9 cellular contexts compared by ENCODE assay signal in genomic region chr1:148749335-148749681, GRCh38. TPM values are rescaled to one million over a fixed set of nuclear protein-coding genes. Genes with fewer than 3 reads are reported as not detected.
DNase-seq lines count a peak whose midpoint lies in the region; ATAC-seq and TF ChIP-seq lines count a peak whose summit lies in the region.
"Not testable (repeated sequence)": the region's sequence is repeated elsewhere in the genome, so short reads cannot be mapped to it uniquely, and the experiment has no call there.
"Had no signal": no experiment of that assay in that cellular context is flagged by ENCODE, and none has a peak within 500 bp of the region (broad histone marks: within the 10 kb centered on the region; RNA-seq: fewer than 3 reads in every experiment).

No MANE protein-coding gene starts in this region.

- in situ Hi-C loops in gastrocnemius medialis (cut with MboI; ENCODE audit: low sequenced_read_pairs in 4 of 4) = not testable (repeated sequence)

- intact Hi-C loops in heart right ventricle (cut with DNase I); gastrocnemius medialis (cut with DNase I; ENCODE audit: low total_unique reads): not testable (repeated sequence)

- H3K27me3 ChIP-seq in heart right ventricle, gastrocnemius medialis: not testable (repeated sequence)

- not testable (repeated sequence) for TF ChIP-seq CTCF in heart right ventricle (IDR thresholded peaks at IDR 0.05); gastrocnemius medialis (IDR thresholded peaks at IDR 0.05 in 4 of 5, conservative IDR thresholded peaks at IDR 0.05 in 1 of 5)

- not testable (repeated sequence) for H3K4me1 Mint-ChIP-seq in activated CD8-positive, alpha-beta T cell treated with anti-CD3 and anti-CD28 coated beads, Interleukin-2, amount 10 ng/mL, durations not matched to agents 7 days and 5 days (ENCODE audit: low read depth)

- TF ChIP-seq POLR2A in gastrocnemius medialis (IDR thresholded peaks at IDR 0.05) = not testable (repeated sequence)

- not testable (repeated sequence) for H3K4me3 ChIP-seq in heart right ventricle, gastrocnemius medialis

- not testable (repeated sequence) for H3K9me3 Mint-ChIP-seq in activated CD8-positive, alpha-beta T cell treated with anti-CD3 and anti-CD28 coated beads, Interleukin-2, amount 10 ng/mL, durations not matched to agents 7 days and 5 days (ENCODE audit: insufficient read depth)

- CTCF ChIA-PET in activated CD8-positive, alpha-beta T cell treated with anti-CD3 and anti-CD28 coated beads, Interleukin-2, amount 10 ng/mL, durations not matched to agents 7 days and 5 days (lab: Charles Lee) = not testable (repeated sequence)

- POLR2A ChIA-PET in activated CD8-positive, alpha-beta T cell treated with anti-CD3 and anti-CD28 coated beads, Interleukin-2, amount 10 ng/mL, durations not matched to agents 7 days and 5 days (lab: Charles Lee) = not testable (repeated sequence)

- H3K27me3 Mint-ChIP-seq in activated CD8-positive, alpha-beta T cell treated with anti-CD3 and anti-CD28 coated beads, Interleukin-2, amount 10 ng/mL, durations not matched to agents 7 days and 5 days (ENCODE audit: low read depth) = not testable (repeated sequence)

- not testable (repeated sequence) for H3K27ac ChIP-seq in heart right ventricle, gastrocnemius medialis

- ATAC-seq in GM18499 (IDR thresholded peaks at IDR 0.05; ENCODE audit: insufficient read depth, unreplicated experiment) (peak; percentile 79), GM19328 (IDR thresholded peaks at IDR 0.05; ENCODE audit: unreplicated experiment) (peak; percentile 74), GM21723 (IDR thresholded peaks at IDR 0.05; ENCODE audit: unreplicated experiment) (peak; percentile 85), HG02973 (IDR thresholded peaks at IDR 0.05; ENCODE audit: unreplicated experiment) (peak; percentile 81), HG03457 (IDR thresholded peaks at IDR 0.05; ENCODE audit: unreplicated experiment) (peak; percentile 49), heart right ventricle (peak; percentile 92 to 97 (median 94)), gastrocnemius medialis (peak; percentile 96 to 97)
- ATAC-seq in activated CD8-positive, alpha-beta T cell treated with anti-CD3 and anti-CD28 coated beads, Interleukin-2, amount 10 ng/mL, durations not matched to agents 7 days and 5 days = peak; percentile 97

- not testable (repeated sequence) for H3K4me1 ChIP-seq in heart right ventricle, gastrocnemius medialis

- WGBS in heart right ventricle, 2 donors = no CpG with 5 or more reads among the region's 5 CpGs

- not testable (repeated sequence) for DNase-seq in activated CD8-positive, alpha-beta T cell treated with anti-CD3 and anti-CD28 coated beads, Interleukin-2, amount 10 ng/mL, durations not matched to agents 7 days and 5 days; heart right ventricle; gastrocnemius medialis

- not testable (repeated sequence) for H3K27ac Mint-ChIP-seq in activated CD8-positive, alpha-beta T cell treated with anti-CD3 and anti-CD28 coated beads, Interleukin-2, amount 10 ng/mL, durations not matched to agents 7 days and 5 days

- not testable (repeated sequence) for H3K36me3 Mint-ChIP-seq in activated CD8-positive, alpha-beta T cell treated with anti-CD3 and anti-CD28 coated beads, Interleukin-2, amount 10 ng/mL, durations not matched to agents 7 days and 5 days (ENCODE audit: low read depth)

- not testable (repeated sequence) for H3K4me3 Mint-ChIP-seq in activated CD8-positive, alpha-beta T cell treated with anti-CD3 and anti-CD28 coated beads, Interleukin-2, amount 10 ng/mL, durations not matched to agents 7 days and 5 days

- H3K36me3 ChIP-seq in heart right ventricle, gastrocnemius medialis: not testable (repeated sequence)

- not testable (repeated sequence) for H3K9me3 ChIP-seq in heart right ventricle, gastrocnemius medialis

RNA-seq across cellular contexts. Expression of gene NUDT4B, which starts 0.7 kb away (rescaled TPM):
- total RNA-seq in activated CD8-positive, alpha-beta T cell treated with anti-CD3 and anti-CD28 coated beads, Interleukin-2, amount 10 ng/mL, durations not matched to agents 7 days and 5 days = not detected
- total RNA-seq in heart right ventricle = under 1 TPM in 5 of 10 donors, not detected in 5; 0.44 to 0.54 (median 0.52) TPM
- 1 to 10 TPM in 1 of 2 donors, not detected in 1; 8.1 TPM for polyA plus RNA-seq in heart right ventricle
- 100 to 1,000 TPM in 1 of 4 donors, 10 to 100 TPM in 2, 1 to 10 TPM in 1; 6.1 to 279 (median 22.6) TPM for total RNA-seq in gastrocnemius medialis
- total RNA-seq: MCF 10A had no signal

Comparison
In these comparisons a context has a peak if more than half of its experiments do, and no peak if none do; other contexts are left out.
1. RNA of gene NUDT4B, which starts 0.7 kb away (total RNA-seq): 6.1 to 279 TPM in gastrocnemius medialis; 0.44 to 0.54 TPM in heart right ventricle and not detected in activated CD8-positive, alpha-beta T cell treated with anti-CD3 and anti-CD28 coated beads, Interleukin-2, amount 10 ng/mL, durations not matched to agents 7 days and 5 days; every median in the first group is over 4 times any median in the second.
2. Peak in every context shown above with its lines, with median percentiles within 50 percentile points of each other: ATAC-seq.